1 cellular context compared by ENCODE assay signal in genomic region chr9:90299963-90300362, GRCh38.
TF ChIP-seq lines count a peak whose summit lies in the region.

No MANE protein-coding gene starts in this region.

TF ChIP-seq in IMR-90, 13 proteins besides CTCF, POLR2A, EP300 and RAD21 (continued from another document):
- TF ChIP-seq CHD1 (IDR thresholded peaks at IDR 0.05; ENCODE audit: low read depth, low read length), result no peak
- no peak for TF ChIP-seq NFE2L2 (IDR thresholded peaks at IDR 0.05; ENCODE audit: low read depth, low read length)
TF ChIP-seq in IMR-90: peak in this region for 0.
